ENCODE assay signal across 8 cellular contexts in genomic region chr1:36369061-36369470, GRCh38. TPM values are rescaled to one million over a fixed set of nuclear protein-coding genes. Genes with fewer than 3 reads are reported as not detected.
DNase-seq lines count a peak whose midpoint lies in the region; ATAC-seq, FAIRE-seq and TF ChIP-seq lines count a peak whose summit lies in the region.

No MANE protein-coding gene starts in this region.

- H3K27me3 ChIP-seq in left lung, result no peaks in the 10 kb centered on the region

- peaks cover 37 to 99% of the 10 kb centered on the region in 2 donors for H3K4me1 ChIP-seq in left lung

- no peaks in the 10 kb centered on the region for H3K9me3 ChIP-seq in left lung

- no peak for FAIRE-seq in H54 (lab: Jason Lieb, UNC)

- peaks cover 0 to 16% of the 10 kb centered on the region in 2 donors for H3K36me3 ChIP-seq in left lung

- peak; percentile 91 to 95 for TF ChIP-seq CTCF in left lung (IDR thresholded peaks at IDR 0.05)

- peak overlapping the region in 1 of 2 donors; percentile 96 for H3K27ac ChIP-seq in left lung

- DNase-seq in AML-193 (lab: John Stamatoyannopoulos, UW) (peak; percentile 55 to 58), H54 (ENCODE audit: insufficient read length, low spot score) (peak; percentile 54), NCI-H345 treated with DMSO at 0.1 percent for 48 hours (lab: John Stamatoyannopoulos, UW; ENCODE audit: unreplicated experiment) (peak; percentile 33), left lung (peak in 1 of 2 donors; percentile 66)
- peak; percentile 81 to 82 for DNase-seq in activated CD4-positive, alpha-beta T cell treated with anti-CD3 and anti-CD28 coated beads for 24 hours (ENCODE audit: low read depth in 2 of 2)
- peak; percentile 72 for DNase-seq in central memory CD4-positive, alpha-beta T cell
- DNase-seq in stimulated activated CD4-positive, alpha-beta T cell treated with anti-CD3 and anti-CD28 coated beads, TNF-alpha, amount 100 ng/mL, for 4 hours (ENCODE audit: low read depth in 3 of 3), result peak; percentile 63 to 69 (median 67)

- no peak overlapping the region for H3K4me3 ChIP-seq in left lung

- intact Hi-C loops in left lung (cut with DNase I), result no loop called here

- no peak for TF ChIP-seq POLR2A in H54 (IDR thresholded peaks at IDR 0.05; ENCODE audit: low read depth, low read length)

- ATAC-seq in left lung (peak; percentile 60), GM21423 (IDR thresholded peaks at IDR 0.05; ENCODE audit: unreplicated experiment) (no peak)

RNA-seq across cellular contexts. Expression of gene STK40, which starts 16.7 kb away (rescaled TPM):
- total RNA-seq in left lung, result 10 to 100 TPM; 54.7 to 97.7 TPM

RNA-seq across cellular contexts. Expression of gene LSM10, which starts 28.6 kb away (rescaled TPM):
- 10 to 100 TPM; 33.5 to 41.4 TPM for total RNA-seq in left lung

RNA-seq across cellular contexts. Expression of gene EVA1B, which starts 45.6 kb away (rescaled TPM):
- total RNA-seq in left lung, result 10 to 100 TPM; 34.2 to 34.7 TPM
